ENCODE assay signal across 1 cellular context in genomic region chr1:65419681-65420589, GRCh38.
A peak's percentile ranks its signal among the peaks of the same experiment; 100 is the strongest.
TF ChIP-seq lines count a peak whose summit lies in the region.

No MANE protein-coding gene starts in this region.

TF ChIP-seq in HepG2, 621 proteins besides CTCF, POLR2A, EP300 and RAD21 (continued from another document and continues in another):
- TF ChIP-seq ZFP62 (CRISPR knock-in tag; IDR thresholded peaks at IDR 0.05) = no peak
- no peak for TF ChIP-seq ZNF879 (CRISPR knock-in tag; IDR thresholded peaks at IDR 0.05)
- no peak for TF ChIP-seq ZGPAT (CRISPR knock-in tag; IDR thresholded peaks at IDR 0.05)
- TF ChIP-seq ZBTB3 (CRISPR knock-in tag; IDR thresholded peaks at IDR 0.05; ENCODE audit: borderline replicate concordance, low read depth) = 0 out of 2 replicates have a peak, but pooled peaks have one; percentile 84
- no peak for TF ChIP-seq JUNB (CRISPR knock-in tag; IDR thresholded peaks at IDR 0.05; ENCODE audit: borderline replicate concordance)
- TF ChIP-seq ZNF562 (CRISPR knock-in tag; IDR thresholded peaks at IDR 0.05; ENCODE audit: borderline replicate concordance) = no peak
- TF ChIP-seq HOXA3 (CRISPR knock-in tag; IDR thresholded peaks at IDR 0.05) = no peak
- TF ChIP-seq, protein P1, sequence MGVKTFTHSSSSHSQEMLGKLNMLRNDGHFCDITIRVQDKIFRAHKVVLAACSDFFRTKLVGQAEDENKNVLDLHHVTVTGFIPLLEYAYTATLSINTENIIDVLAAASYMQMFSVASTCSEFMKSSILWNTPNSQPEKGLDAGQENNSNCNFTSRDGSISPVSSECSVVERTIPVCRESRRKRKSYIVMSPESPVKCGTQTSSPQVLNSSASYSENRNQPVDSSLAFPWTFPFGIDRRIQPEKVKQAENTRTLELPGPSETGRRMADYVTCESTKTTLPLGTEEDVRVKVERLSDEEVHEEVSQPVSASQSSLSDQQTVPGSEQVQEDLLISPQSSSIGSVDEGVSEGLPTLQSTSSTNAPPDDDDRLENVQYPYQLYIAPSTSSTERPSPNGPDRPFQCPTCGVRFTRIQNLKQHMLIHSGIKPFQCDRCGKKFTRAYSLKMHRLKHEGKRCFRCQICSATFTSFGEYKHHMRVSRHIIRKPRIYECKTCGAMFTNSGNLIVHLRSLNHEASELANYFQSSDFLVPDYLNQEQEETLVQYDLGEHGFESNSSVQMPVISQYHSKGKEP (CRISPR knock-in tag; IDR thresholded peaks at IDR 0.05) = no peak
- TF ChIP-seq BHLHE40 (IDR thresholded peaks at IDR 0.05; ENCODE audit: low read length) = no peak
- TF ChIP-seq HDAC2 (CRISPR knock-in tag; IDR thresholded peaks at IDR 0.05) = peak; percentile 48; the same call in 1 of the 2 replicates
- TF ChIP-seq MYC (CRISPR knock-in tag; IDR thresholded peaks at IDR 0.05; ENCODE audit: borderline replicate concordance) = no peak
- TF ChIP-seq SALL2 (CRISPR knock-in tag; IDR thresholded peaks at IDR 0.05) = no peak
- no peak for TF ChIP-seq IKZF4 (CRISPR knock-in tag; IDR thresholded peaks at IDR 0.05; ENCODE audit: borderline replicate concordance, low read depth, not compliant biosample characterization)
- TF ChIP-seq DMTF1 (CRISPR knock-in tag; IDR thresholded peaks at IDR 0.05) = no peak
- TF ChIP-seq, protein P2, sequence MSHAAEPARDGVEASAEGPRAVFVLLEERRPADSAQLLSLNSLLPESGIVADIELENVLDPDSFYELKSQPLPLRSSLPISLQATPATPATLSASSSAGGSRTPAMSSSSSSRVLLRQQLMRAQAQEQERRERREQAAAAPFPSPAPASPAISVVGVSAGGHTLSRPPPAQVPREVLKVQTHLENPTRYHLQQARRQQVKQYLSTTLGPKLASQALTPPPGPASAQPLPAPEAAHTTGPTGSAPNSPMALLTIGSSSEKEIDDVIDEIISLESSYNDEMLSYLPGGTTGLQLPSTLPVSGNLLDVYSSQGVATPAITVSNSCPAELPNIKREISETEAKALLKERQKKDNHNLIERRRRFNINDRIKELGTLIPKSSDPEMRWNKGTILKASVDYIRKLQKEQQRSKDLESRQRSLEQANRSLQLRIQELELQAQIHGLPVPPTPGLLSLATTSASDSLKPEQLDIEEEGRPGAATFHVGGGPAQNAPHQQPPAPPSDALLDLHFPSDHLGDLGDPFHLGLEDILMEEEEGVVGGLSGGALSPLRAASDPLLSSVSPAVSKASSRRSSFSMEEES (CRISPR knock-in tag; IDR thresholded peaks at IDR 0.05) = no peak
- no peak for TF ChIP-seq MIER3 (CRISPR knock-in tag; IDR thresholded peaks at IDR 0.05; ENCODE audit: borderline replicate concordance)
- TF ChIP-seq ATF6 (CRISPR knock-in tag; conservative IDR thresholded peaks at IDR 0.05) = no peak
- no peak for TF ChIP-seq KDM5B (CRISPR knock-in tag; IDR thresholded peaks at IDR 0.05; ENCODE audit: borderline replicate concordance)
- no peak for TF ChIP-seq TP53 (CRISPR knock-in tag; conservative IDR thresholded peaks at IDR 0.05)
- TF ChIP-seq ARID3A (IDR thresholded peaks at IDR 0.05; ENCODE audit: low read depth, low read length) = no peak
- TF ChIP-seq, protein P3, sequence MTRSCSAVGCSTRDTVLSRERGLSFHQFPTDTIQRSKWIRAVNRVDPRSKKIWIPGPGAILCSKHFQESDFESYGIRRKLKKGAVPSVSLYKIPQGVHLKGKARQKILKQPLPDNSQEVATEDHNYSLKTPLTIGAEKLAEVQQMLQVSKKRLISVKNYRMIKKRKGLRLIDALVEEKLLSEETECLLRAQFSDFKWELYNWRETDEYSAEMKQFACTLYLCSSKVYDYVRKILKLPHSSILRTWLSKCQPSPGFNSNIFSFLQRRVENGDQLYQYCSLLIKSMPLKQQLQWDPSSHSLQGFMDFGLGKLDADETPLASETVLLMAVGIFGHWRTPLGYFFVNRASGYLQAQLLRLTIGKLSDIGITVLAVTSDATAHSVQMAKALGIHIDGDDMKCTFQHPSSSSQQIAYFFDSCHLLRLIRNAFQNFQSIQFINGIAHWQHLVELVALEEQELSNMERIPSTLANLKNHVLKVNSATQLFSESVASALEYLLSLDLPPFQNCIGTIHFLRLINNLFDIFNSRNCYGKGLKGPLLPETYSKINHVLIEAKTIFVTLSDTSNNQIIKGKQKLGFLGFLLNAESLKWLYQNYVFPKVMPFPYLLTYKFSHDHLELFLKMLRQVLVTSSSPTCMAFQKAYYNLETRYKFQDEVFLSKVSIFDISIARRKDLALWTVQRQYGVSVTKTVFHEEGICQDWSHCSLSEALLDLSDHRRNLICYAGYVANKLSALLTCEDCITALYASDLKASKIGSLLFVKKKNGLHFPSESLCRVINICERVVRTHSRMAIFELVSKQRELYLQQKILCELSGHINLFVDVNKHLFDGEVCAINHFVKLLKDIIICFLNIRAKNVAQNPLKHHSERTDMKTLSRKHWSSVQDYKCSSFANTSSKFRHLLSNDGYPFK (CRISPR knock-in tag; IDR thresholded peaks at IDR 0.05; ENCODE audit: borderline replicate concordance) = no peak
- TF ChIP-seq ZNF782 (CRISPR knock-in tag; IDR thresholded peaks at IDR 0.05; ENCODE audit: borderline replicate concordance) = peak; percentile 47; the same call in 1 of the 2 replicates
- no peak for TF ChIP-seq PAX8 (CRISPR knock-in tag; IDR thresholded peaks at IDR 0.05; ENCODE audit: borderline replicate concordance)
- TF ChIP-seq ZNF563 (CRISPR knock-in tag; IDR thresholded peaks at IDR 0.05) = no peak
- no peak for TF ChIP-seq ATF2 (CRISPR knock-in tag; IDR thresholded peaks at IDR 0.05)
- no peak; the same call in 1 of the 2 replicates for TF ChIP-seq ZSCAN30 (CRISPR knock-in tag; IDR thresholded peaks at IDR 0.05)
- TF ChIP-seq SIN3B (IDR thresholded peaks at IDR 0.05; ENCODE audit: low read length) = no peak
- peak; percentile 40; the same call in 1 of the 2 replicates for TF ChIP-seq ZNF691 (CRISPR knock-in tag; IDR thresholded peaks at IDR 0.05; ENCODE audit: borderline replicate concordance, low read depth)
- TF ChIP-seq ARHGAP35 (CRISPR knock-in tag; IDR thresholded peaks at IDR 0.05; ENCODE audit: borderline replicate concordance) = peak; percentile 38; the same call in 1 of the 2 replicates
- peak; percentile 71; the same call in 1 of the 2 replicates for TF ChIP-seq SAFB2 (CRISPR knock-in tag; IDR thresholded peaks at IDR 0.05; ENCODE audit: borderline replicate concordance, low read depth)
- TF ChIP-seq ARNT (IDR thresholded peaks at IDR 0.05) = no peak
- no peak for TF ChIP-seq ISX (CRISPR knock-in tag; conservative IDR thresholded peaks at IDR 0.05)
- TF ChIP-seq JUND (CRISPR knock-in tag; IDR thresholded peaks at IDR 0.05) = no peak
- TF ChIP-seq ZNF512B (CRISPR knock-in tag; IDR thresholded peaks at IDR 0.05; ENCODE audit: borderline replicate concordance) = no peak
- no peak for TF ChIP-seq ZNF367 (CRISPR knock-in tag; IDR thresholded peaks at IDR 0.05; ENCODE audit: borderline replicate concordance)
